In genomic region chr18:48831113-48831759, GRCh38 we compare ENCODE assay signal across 1 cellular context.
TF ChIP-seq lines count a peak whose summit lies in the region.

No MANE protein-coding gene starts in this region.

TF ChIP-seq in H1, 55 proteins besides CTCF, POLR2A, EP300 and RAD21 (continued from another document):
- TF ChIP-seq FOSL1 (IDR thresholded peaks at IDR 0.05; ENCODE audit: insufficient read depth, low read depth, low read length) (no peak), NRF1 (IDR thresholded peaks at IDR 0.05; ENCODE audit: low read depth, low read length) (no peak), BACH1 (IDR thresholded peaks at IDR 0.05; ENCODE audit: low read length) (no peak), SIN3A (conservative IDR thresholded peaks at IDR 0.05 in 1 of 2, IDR thresholded peaks at IDR 0.05 in 1 of 2; ENCODE audit: low read depth in 1 of 2, low read length in 2 of 2) (no peak), ASH2L (IDR thresholded peaks at IDR 0.05; ENCODE audit: low read length) (no peak), RFX5 (IDR thresholded peaks at IDR 0.05; ENCODE audit: borderline replicate concordance, low read depth, low read length) (no peak), KDM5A (IDR thresholded peaks at IDR 0.05; ENCODE audit: low read length) (no peak), CBX8 (IDR thresholded peaks at IDR 0.05; ENCODE audit: borderline replicate concordance, low read depth, low read length) (no peak), CBX5 (IDR thresholded peaks at IDR 0.05; ENCODE audit: low read depth, low read length) (no peak), SRF (IDR thresholded peaks at IDR 0.05; ENCODE audit: low read depth, low read length) (no peak), SIRT6 (IDR thresholded peaks at IDR 0.05; ENCODE audit: low read length) (no peak), KDM4A (IDR thresholded peaks at IDR 0.05; ENCODE audit: low read depth, low read length, severe bottlenecking) (no peak)
